ENCODE assay signal across 13 cellular contexts in genomic region chr4:101009471-101009870, GRCh38.
A peak's percentile ranks its signal among the peaks of the same experiment; 100 is the strongest.
DNase-seq lines count a peak whose midpoint lies in the region; ATAC-seq, FAIRE-seq and TF ChIP-seq lines count a peak whose summit lies in the region.
"Had no signal": no experiment of that assay in that cellular context is flagged by ENCODE, and none has a peak within 500 bp of the region (broad histone marks: within the 10 kb centered on the region; RNA-seq: fewer than 3 reads in every experiment).

No MANE protein-coding gene starts in this region.

- H3K27ac ChIP-seq in caudate nucleus (ENCODE audit: low read depth, low read length): peak overlapping the region; percentile 4
- H3K27ac ChIP-seq: body of pancreas, upper lobe of left lung had no signal

- DNase-seq in GM18507 (ENCODE audit: extremely low spot score, insufficient read length, low read depth) (no peak), caudate nucleus (lab: John Stamatoyannopoulos, UW) (no peak), foreskin fibroblast (no peak), head of caudate nucleus (no peak), retina (no peak), H7 (no peak)
- DNase-seq: activated CD4-positive, alpha-beta T cell treated with anti-CD3 and anti-CD28 coated beads for 4 hours; body of pancreas; DMS 273 treated with DMSO at 0.1 percent for 48 hours; GOT3; upper lobe of left lung had no signal

- peak; percentile 70 for FAIRE-seq in GM18507 (lab: Jason Lieb, UNC)

- TF ChIP-seq CTCF in foreskin fibroblast (IDR thresholded peaks at IDR 0.05; ENCODE audit: low read depth, low read length): no peak

- H3K4me3 ChIP-seq in foreskin fibroblast (ENCODE audit: low read depth in 1 of 2, low read length in 2 of 2) (peak overlapping the region in 1 of 2 donors; percentile 11), H7 (ENCODE audit: insufficient read depth, low read depth, low read length) (no peak overlapping the region)
- H3K4me3 ChIP-seq: body of pancreas, upper lobe of left lung had no signal

- no peaks in the 10 kb centered on the region for H3K27me3 ChIP-seq in H7 (ENCODE audit: control insufficient read depth, insufficient read depth, low read length)
- H3K27me3 ChIP-seq: body of pancreas, upper lobe of left lung had no signal

- intact Hi-C loops in head of caudate nucleus (cut with DNase I): no loop called here

- peak; percentile 76 for ATAC-seq in GM21367 (IDR thresholded peaks at IDR 0.05; ENCODE audit: unreplicated experiment)
- ATAC-seq in HG03064 (IDR thresholded peaks at IDR 0.05; ENCODE audit: low read depth, unreplicated experiment): peak; percentile 69
- ATAC-seq: body of pancreas had no signal

- no peaks in the 10 kb centered on the region for H3K36me3 ChIP-seq in H7 (replicated peaks; ENCODE audit: control insufficient read depth, insufficient read depth, low read length)
- H3K36me3 ChIP-seq: upper lobe of left lung had no signal
